14 cellular contexts compared by ENCODE assay signal in the genomic region with DNA sequence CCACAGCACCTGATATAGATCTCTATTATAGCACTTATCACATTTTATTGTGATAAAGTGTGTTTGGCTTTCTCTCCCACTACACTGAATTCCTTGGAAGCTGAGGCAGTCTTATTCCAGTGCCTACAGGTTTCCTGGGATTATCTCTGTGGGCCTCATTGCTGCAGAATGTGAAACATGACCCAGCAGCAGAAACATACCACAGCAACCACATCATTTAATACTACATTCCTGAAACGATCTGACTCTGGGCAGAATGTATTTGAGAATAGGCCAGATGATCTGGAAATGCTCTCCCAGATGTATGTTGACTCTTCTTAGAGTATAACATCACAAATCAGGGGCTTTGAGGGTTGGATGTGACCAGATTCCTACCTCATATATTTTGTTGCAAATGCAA.
A peak's percentile ranks its signal among the peaks of the same experiment; 100 is the strongest.
DNase-seq lines count a peak whose midpoint lies in the region; ATAC-seq and TF ChIP-seq lines count a peak whose summit lies in the region.
"Had no signal": no experiment of that assay in that cellular context is flagged by ENCODE, and none has a peak within 500 bp of the region (broad histone marks: within the 10 kb centered on the region; RNA-seq: fewer than 3 reads in every experiment).

No MANE protein-coding gene starts in this region.

- TF ChIP-seq EP300 in ovary (IDR thresholded peaks at IDR 0.05), result no peak

- H3K9me3 ChIP-seq in body of pancreas (no peaks in the 10 kb centered on the region), ovary (no peaks in the 10 kb centered on the region)

- TF ChIP-seq POLR2A in body of pancreas (IDR thresholded peaks at IDR 0.05), result no peak
- no peak for TF ChIP-seq POLR2A in ovary (IDR thresholded peaks at IDR 0.05)

- DNase-seq in H4 (ENCODE audit: low spot score) (peak; percentile 84), SW480 (ENCODE audit: low spot score) (peak; percentile 16), foreskin keratinocyte (peak; percentile 91 to 95), skeletal muscle cell (ENCODE audit: low read depth) (peak; percentile 85), body of pancreas (no peak), ovary (no peak), DMS114 treated with DMSO at 0.1 percent for 48 hours (lab: John Stamatoyannopoulos, UW; ENCODE audit: unreplicated experiment) (no peak), NCI-H510A treated with DMSO at 0.1 percent for 48 hours (lab: John Stamatoyannopoulos, UW) (no peak)
- DNase-seq: activated CD4-positive, alpha-beta T cell treated with anti-CD3 and anti-CD28 coated beads, Interleukin-2, amount 50 U/mL, for 4 hours; DMS79; MM.1S; NCI-H524 treated with DMSO at 0.1 percent for 48 hours; right cardiac atrium had no signal

- H3K4me1 ChIP-seq in foreskin keratinocyte (peaks cover 14% of the 10 kb centered on the region), body of pancreas (no peaks in the 10 kb centered on the region), ovary (ENCODE audit: insufficient read depth) (no peaks in the 10 kb centered on the region)

- TF ChIP-seq CTCF in foreskin keratinocyte (conservative IDR thresholded peaks at IDR 0.05) (no peak), body of pancreas (IDR thresholded peaks at IDR 0.05) (no peak), ovary (IDR thresholded peaks at IDR 0.05) (no peak)

- intact Hi-C loops in body of pancreas (cut with DNase I) (no loop called here), ovary (cut with DNase I) (no loop called here)

- ATAC-seq in foreskin keratinocyte (peak; percentile 90), body of pancreas (no peak)
- ATAC-seq: right cardiac atrium had no signal

- H3K27ac ChIP-seq in foreskin keratinocyte (no peak overlapping the region), body of pancreas (no peak overlapping the region), ovary (no peak overlapping the region)
- H3K27ac ChIP-seq: SK-N-MC had no signal

- WGBS in body of pancreas, 2 donors, result 11 to 13% methylated on average over 1 of the region's 1 CpG
- 0 to 20% (median 6%) methylated on average over 1 of the region's 1 CpG for WGBS in ovary, 3 donors

- H3K4me3 ChIP-seq in skeletal muscle cell (ENCODE audit: low read depth, low read length) (no peak overlapping the region), body of pancreas (no peak overlapping the region), ovary (no peak overlapping the region)
- H3K4me3 ChIP-seq: SK-N-MC had no signal

- H3K36me3 ChIP-seq in body of pancreas (replicated peaks in 1 of 2; ENCODE audit: insufficient read depth in 1 of 2, low read depth in 2 of 2) (no peaks in the 10 kb centered on the region), ovary (no peaks in the 10 kb centered on the region)

- H3K27me3 ChIP-seq in foreskin keratinocyte (no peaks in the 10 kb centered on the region), body of pancreas (no peaks in the 10 kb centered on the region), ovary (no peaks in the 10 kb centered on the region)

Comparison
In these comparisons a context has a peak if more than half of its experiments do, and no peak if none do; other contexts are left out.
1. DNase-seq: peak in H4 (single experiment), SW480 (single experiment), foreskin keratinocyte (2 of 2) and skeletal muscle cell (single experiment); none in body of pancreas (0 of 4), ovary (0 of 5), DMS114 treated with DMSO at 0.1 percent for 48 hours (single experiment) and NCI-H510A treated with DMSO at 0.1 percent for 48 hours (single experiment).